In the genomic region with DNA sequence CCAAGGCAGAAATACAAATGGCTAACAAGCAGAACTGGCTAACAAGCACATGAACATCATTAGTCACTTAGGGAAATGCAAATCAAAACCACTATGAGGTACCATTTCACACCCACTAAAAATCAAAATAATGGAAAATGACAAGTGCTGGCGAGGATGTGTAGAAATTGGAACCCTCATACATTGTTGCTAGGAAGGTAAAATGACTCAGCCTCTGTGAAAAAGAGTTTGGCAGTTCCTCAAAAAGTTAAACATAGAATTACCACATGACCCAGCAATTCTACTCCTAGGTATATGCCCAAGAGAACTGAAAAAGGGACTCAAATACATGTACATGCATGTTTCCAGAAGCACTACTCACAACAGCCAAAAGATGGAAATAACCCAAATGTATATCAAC, we compare ENCODE assay signal across 1 cellular context.
TF ChIP-seq lines count a peak whose summit lies in the region.

No MANE protein-coding gene starts in this region.

TF ChIP-seq in SK-N-SH, 30 proteins besides CTCF, POLR2A, EP300 and RAD21 (continued from another document):
- TF ChIP-seq YY1 (IDR thresholded peaks at IDR 0.05; ENCODE audit: low read depth) (no peak), TEAD4 (IDR thresholded peaks at IDR 0.05; ENCODE audit: borderline replicate concordance, insufficient read depth) (no peak), RXRA (IDR thresholded peaks at IDR 0.05; ENCODE audit: borderline replicate concordance, low read depth) (peak; percentile 27; the same call in 1 of the 2 replicates), TAF1 (IDR thresholded peaks at IDR 0.05; ENCODE audit: borderline replicate concordance, low read depth, low read length) (no peak), EZH2phosphoT487 (IDR thresholded peaks at IDR 0.05; ENCODE audit: borderline replicate concordance, low read depth) (no peak), POLR2AphosphoS5 (IDR thresholded peaks at IDR 0.05; ENCODE audit: low read depth, low read length) (peak; percentile 26; the same call in 1 of the 2 replicates), GATA2 (CRISPR knock-in tag; IDR thresholded peaks at IDR 0.05) (no peak), FOSL2 (IDR thresholded peaks at IDR 0.05; ENCODE audit: borderline replicate concordance, low read depth) (peak; percentile 77; the same call in 1 of the 2 replicates), FOXJ3 (CRISPR knock-in tag; IDR thresholded peaks at IDR 0.05) (no peak), SIN3A (IDR thresholded peaks at IDR 0.05; ENCODE audit: borderline replicate concordance, low read depth, low read length) (no peak), MXI1 (IDR thresholded peaks at IDR 0.05; ENCODE audit: low read depth, low read length) (no peak), NFIC (IDR thresholded peaks at IDR 0.05; ENCODE audit: borderline replicate concordance) (peak; percentile 87), MEF2A (IDR thresholded peaks at IDR 0.05; ENCODE audit: borderline replicate concordance, low read depth) (peak; percentile 51; the same call in 1 of the 2 replicates)
- TF ChIP-seq, protein P1, sequence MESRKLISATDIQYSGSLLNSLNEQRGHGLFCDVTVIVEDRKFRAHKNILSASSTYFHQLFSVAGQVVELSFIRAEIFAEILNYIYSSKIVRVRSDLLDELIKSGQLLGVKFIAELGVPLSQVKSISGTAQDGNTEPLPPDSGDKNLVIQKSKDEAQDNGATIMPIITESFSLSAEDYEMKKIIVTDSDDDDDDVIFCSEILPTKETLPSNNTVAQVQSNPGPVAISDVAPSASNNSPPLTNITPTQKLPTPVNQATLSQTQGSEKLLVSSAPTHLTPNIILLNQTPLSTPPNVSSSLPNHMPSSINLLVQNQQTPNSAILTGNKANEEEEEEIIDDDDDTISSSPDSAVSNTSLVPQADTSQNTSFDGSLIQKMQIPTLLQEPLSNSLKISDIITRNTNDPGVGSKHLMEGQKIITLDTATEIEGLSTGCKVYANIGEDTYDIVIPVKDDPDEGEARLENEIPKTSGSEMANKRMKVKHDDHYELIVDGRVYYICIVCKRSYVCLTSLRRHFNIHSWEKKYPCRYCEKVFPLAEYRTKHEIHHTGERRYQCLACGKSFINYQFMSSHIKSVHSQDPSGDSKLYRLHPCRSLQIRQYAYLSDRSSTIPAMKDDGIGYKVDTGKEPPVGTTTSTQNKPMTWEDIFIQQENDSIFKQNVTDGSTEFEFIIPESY (IDR thresholded peaks at IDR 0.05; ENCODE audit: borderline replicate concordance, low read depth): peak; percentile 37; the same call in 1 of the 2 replicates
- TF ChIP-seq, protein P2, sequence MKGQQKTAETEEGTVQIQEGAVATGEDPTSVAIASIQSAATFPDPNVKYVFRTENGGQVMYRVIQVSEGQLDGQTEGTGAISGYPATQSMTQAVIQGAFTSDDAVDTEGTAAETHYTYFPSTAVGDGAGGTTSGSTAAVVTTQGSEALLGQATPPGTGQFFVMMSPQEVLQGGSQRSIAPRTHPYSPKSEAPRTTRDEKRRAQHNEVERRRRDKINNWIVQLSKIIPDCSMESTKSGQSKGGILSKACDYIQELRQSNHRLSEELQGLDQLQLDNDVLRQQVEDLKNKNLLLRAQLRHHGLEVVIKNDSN (IDR thresholded peaks at IDR 0.05; ENCODE audit: borderline replicate concordance, low read depth): peak; percentile 61; the same call in 1 of the 2 replicates
- TF ChIP-seq, protein P3, sequence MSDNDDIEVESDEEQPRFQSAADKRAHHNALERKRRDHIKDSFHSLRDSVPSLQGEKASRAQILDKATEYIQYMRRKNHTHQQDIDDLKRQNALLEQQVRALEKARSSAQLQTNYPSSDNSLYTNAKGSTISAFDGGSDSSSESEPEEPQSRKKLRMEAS (IDR thresholded peaks at IDR 0.05; ENCODE audit: low read depth): no peak; the same call in 1 of the 2 replicates
